Comparison of ENCODE assay signal across 8 cellular contexts in genomic region chr19:57708641-57709354, GRCh38. TPM values are rescaled to one million over a fixed set of nuclear protein-coding genes. Genes with fewer than 3 reads are reported as not detected.
DNase-seq lines count a peak whose midpoint lies in the region; ATAC-seq, FAIRE-seq and TF ChIP-seq lines count a peak whose summit lies in the region.

TSS of gene ZNF154 (minus strand) at chr19:57709204. CDS start at chr19:57708971, 233 bp downstream.

- peak within 1 kb of the TSS; percentile 64 to 96 (median 85) for H3K27ac Mint-ChIP-seq in CD4-positive, alpha-beta memory T cell
- peak within 1 kb of the TSS; percentile 93 for H3K27ac Mint-ChIP-seq in activated B cell treated with CpG ODN at 0.5 μM for 24 hours

- H2AFZ ChIP-seq in smooth muscle cell (ENCODE audit: low read depth), result peak within 1 kb of the TSS; percentile 94

- H3K36me3 ChIP-seq in CD4-positive, alpha-beta memory T cell (ENCODE audit: insufficient read depth, low read length), result no peaks in the 10 kb centered on the region
- H3K36me3 ChIP-seq in kidney (ENCODE audit: control insufficient read depth in 1 of 2, insufficient read depth in 2 of 2, low read length in 2 of 2) (peaks cover 0 to 3% of the 10 kb centered on the region in 2 donors), smooth muscle cell (ENCODE audit: low read depth) (no peaks in the 10 kb centered on the region)

- H3K27ac ChIP-seq in CD4-positive, alpha-beta memory T cell (ENCODE audit: low read depth, low read length), result peak within 1 kb of the TSS; percentile 66
- peak within 1 kb of the TSS; percentile 30 to 72 for H3K27ac ChIP-seq in coronary artery
- peak within 1 kb of the TSS; percentile 70 to 84 for H3K27ac ChIP-seq in kidney (ENCODE audit: low read depth in 2 of 2, low read length in 2 of 2)
- peak within 1 kb of the TSS; percentile 82 for H3K27ac ChIP-seq in smooth muscle cell (ENCODE audit: low read depth)

- TF ChIP-seq CTCF in activated B cell treated with CpG ODN at 0.5 μM for 24 hours (IDR thresholded peaks at IDR 0.05) (no peak), coronary artery (IDR thresholded peaks at IDR 0.05) (no peak), kidney (IDR thresholded peaks at IDR 0.05; ENCODE audit: borderline replicate concordance, extremely low read depth, insufficient read depth) (no peak), smooth muscle cell (IDR thresholded peaks at IDR 0.05; ENCODE audit: borderline replicate concordance, insufficient read depth, poor library complexity, severe bottlenecking) (no peak)

- H3K4me1 ChIP-seq in CD4-positive, alpha-beta memory T cell (ENCODE audit: insufficient read depth, low read length), result peaks cover 5% of the 10 kb centered on the region
- peaks cover 0 to 10% of the 10 kb centered on the region in 2 donors for H3K4me1 ChIP-seq in kidney (ENCODE audit: control insufficient read depth in 1 of 2, insufficient read depth in 1 of 2, low read depth in 1 of 2, low read length in 2 of 2)
- peaks cover 6% of the 10 kb centered on the region for H3K4me1 ChIP-seq in smooth muscle cell (ENCODE audit: low read depth)

- H3K36me3 Mint-ChIP-seq in CD4-positive, alpha-beta memory T cell, result peaks cover 61 to 68% of the 10 kb centered on the region in 2 donors
- peaks cover 43% of the 10 kb centered on the region for H3K36me3 Mint-ChIP-seq in activated B cell treated with CpG ODN at 0.5 μM for 24 hours (ENCODE audit: low read depth)

- CTCF ChIA-PET in CD4-positive, alpha-beta memory T cell (lab: Charles Lee; ENCODE audit: partially characterized antibody), result interaction anchor here (1.5 kb wide), 1 partner anchor 18 kb away, joined by 3 read pairs; the partner anchor contains the start of gene ZNF671
- CTCF ChIA-PET in activated B cell treated with CpG ODN at 0.5 μM for 24 hours (lab: Charles Lee), result no interaction called here

- H3K27me3 ChIP-seq in CD4-positive, alpha-beta memory T cell (ENCODE audit: insufficient read depth, low read length), result no peaks in the 10 kb centered on the region
- H3K27me3 ChIP-seq in smooth muscle cell (ENCODE audit: low read depth), result no peaks in the 10 kb centered on the region

- peak in 4 of 5 donors; percentile 40 to 75 (median 44) for DNase-seq in CD4-positive, alpha-beta memory T cell
- DNase-seq in activated B cell treated with CpG ODN at 0.5 μM for 24 hours (peak; percentile 56), coronary artery (ENCODE audit: low spot score) (no peak), kidney (peak; percentile 71), smooth muscle cell (lab: John Stamatoyannopoulos, UW; ENCODE audit: unreplicated experiment) (peak; percentile 42), RKO (ENCODE audit: low spot score) (no peak)

- POLR2A ChIA-PET in CD4-positive, alpha-beta memory T cell (lab: Charles Lee; ENCODE audit: partially characterized antibody), result interaction anchor here (0.5 to 1.9 kb wide), 5 partner anchors 19 to 752 kb away, joined by 3 to 13 read pairs (median 3); partner anchors contain the start of gene ZNF671
- POLR2A ChIA-PET in activated B cell treated with CpG ODN at 0.5 μM for 24 hours (lab: Charles Lee), result interaction anchor here (0.5 to 2.9 kb wide), 22 partner anchors 14 to 811 kb away, joined by 3 to 55 read pairs (median 4); partner anchors contain the start of genes ERVK3-1, ZBTB45, ZNF134 and ZNF211

- peaks cover 5 to 23% (median 9%) of the 10 kb centered on the region in 4 donors for H3K4me1 Mint-ChIP-seq in CD4-positive, alpha-beta memory T cell
- H3K4me1 Mint-ChIP-seq in activated B cell treated with CpG ODN at 0.5 μM for 24 hours, result peaks cover 46% of the 10 kb centered on the region

- intact Hi-C loops in CD4-positive, alpha-beta memory T cell (cut with micrococcal nuclease), result no loop called here
- intact Hi-C loops in activated B cell treated with CpG ODN at 0.5 μM for 24 hours (cut with micrococcal nuclease) (loop anchor here (1.0 kb wide), 2 partner anchors 19 to 27 kb away; partner anchors contain the start of genes ZNF551 and ZNF671), kidney (cut with DNase I) (no loop called here)

- H3K9me3 Mint-ChIP-seq in CD4-positive, alpha-beta memory T cell, result peaks cover 5 to 96% (median 81%) of the 10 kb centered on the region in 8 donors
- H3K9me3 Mint-ChIP-seq in activated B cell treated with CpG ODN at 0.5 μM for 24 hours, result peaks cover 5% of the 10 kb centered on the region

- H3K4me3 Mint-ChIP-seq in CD4-positive, alpha-beta memory T cell, result peak within 1 kb of the TSS; percentile 73 to 96 (median 84)
- H3K4me3 Mint-ChIP-seq in activated B cell treated with CpG ODN at 0.5 μM for 24 hours, result peak within 1 kb of the TSS; percentile 93

- H3K9ac ChIP-seq in kidney (ENCODE audit: low read length in 2 of 2) (peak within 1 kb of the TSS; percentile 42 to 70), smooth muscle cell (ENCODE audit: low read depth) (peak within 1 kb of the TSS; percentile 94)

- peaks cover 0 to 34% of the 10 kb centered on the region in 2 donors for H3K9me3 ChIP-seq in CD4-positive, alpha-beta memory T cell (ENCODE audit: control insufficient read depth in 1 of 2, low read length in 2 of 2)
- H3K9me3 ChIP-seq in kidney (ENCODE audit: control insufficient read depth in 1 of 2, low read length in 2 of 2) (peaks cover 4 to 30% of the 10 kb centered on the region in 2 donors), smooth muscle cell (replicated peaks; ENCODE audit: low read depth) (no peaks in the 10 kb centered on the region)

- peak; percentile 93 for ATAC-seq in activated B cell treated with CpG ODN at 0.5 μM for 24 hours (ENCODE audit: low read depth)
- ATAC-seq in GM21360 (IDR thresholded peaks at IDR 0.05; ENCODE audit: unreplicated experiment), result no peak
- no peak for ATAC-seq in HG02885 (IDR thresholded peaks at IDR 0.05; ENCODE audit: poor library complexity, unreplicated experiment)

- no peak for FAIRE-seq in kidney (lab: Jason Lieb, UNC)

- H3K4me3 ChIP-seq in CD4-positive, alpha-beta memory T cell (ENCODE audit: low read length in 2 of 2), result peak within 1 kb of the TSS; percentile 24 to 42
- peak within 1 kb of the TSS; percentile 66 for H3K4me3 ChIP-seq in coronary artery
- H3K4me3 ChIP-seq in kidney (ENCODE audit: low read length in 2 of 2), result peak within 1 kb of the TSS; percentile 72 to 74
- H3K4me3 ChIP-seq in smooth muscle cell, result peak within 1 kb of the TSS; percentile 89

- H3F3A ChIP-seq in smooth muscle cell (ENCODE audit: low read depth), result no peaks in the 10 kb centered on the region

- H3K27me3 Mint-ChIP-seq in CD4-positive, alpha-beta memory T cell, result peaks cover 0 to 1% of the 10 kb centered on the region in 2 donors
- H3K27me3 Mint-ChIP-seq in activated B cell treated with CpG ODN at 0.5 μM for 24 hours, result no peaks in the 10 kb centered on the region

- peaks cover 46% of the 10 kb centered on the region for H3K79me2 ChIP-seq in smooth muscle cell (ENCODE audit: low read depth)

- WGBS in smooth muscle cell (ENCODE audit: low lambda C conversion rate), result 1% methylated on average over 50 of the region's 53 CpGs

- peaks cover 13% of the 10 kb centered on the region for H4K20me1 ChIP-seq in smooth muscle cell (ENCODE audit: low read depth)

- H3K4me2 ChIP-seq in smooth muscle cell, result peak within 1 kb of the TSS; percentile 91

RNA-seq across cellular contexts. Expression of gene ZNF154, which starts in this region (rescaled TPM):
- total RNA-seq in CD4-positive, alpha-beta memory T cell, result 1 to 10 TPM; 6.7 to 7.2 TPM
- polyA plus RNA-seq in CD4-positive, alpha-beta memory T cell, result 1 to 10 TPM in 1 of 2 donors, not detected in 1; 2.4 TPM
- total RNA-seq in activated B cell treated with CpG ODN at 0.5 μM for 24 hours (23.2 and 27.9 TPM in 2 replicates), kidney (11.1 TPM), smooth muscle cell (7.3 and 9.6 TPM in 2 replicates)
- polyA plus RNA-seq in kidney (ENCODE audit: insufficient read depth, low read depth, low replicate concordance) (2.2 TPM), smooth muscle cell (3.3 and 8.1 TPM in 2 replicates)

Comparison
In these comparisons a context has a peak if more than half of its experiments do, and no peak if none do; other contexts are left out.
1. DNase-seq: peak in CD4-positive, alpha-beta memory T cell (4 of 5), activated B cell treated with CpG ODN at 0.5 μM for 24 hours (single experiment), kidney (single experiment) and smooth muscle cell (single experiment); none in coronary artery (single experiment) and RKO (single experiment).
2. H3K4me3 ChIP-seq: peak in every context shown above with its lines; median percentile 89 in smooth muscle cell; 73 in kidney; 66 in coronary artery; 33 in CD4-positive, alpha-beta memory T cell.
3. Peak in every context shown above with its lines, with median percentiles within 50 percentile points of each other: H3K27ac ChIP-seq.